ENCODE assay signal across 8 cellular contexts in the genomic region with DNA sequence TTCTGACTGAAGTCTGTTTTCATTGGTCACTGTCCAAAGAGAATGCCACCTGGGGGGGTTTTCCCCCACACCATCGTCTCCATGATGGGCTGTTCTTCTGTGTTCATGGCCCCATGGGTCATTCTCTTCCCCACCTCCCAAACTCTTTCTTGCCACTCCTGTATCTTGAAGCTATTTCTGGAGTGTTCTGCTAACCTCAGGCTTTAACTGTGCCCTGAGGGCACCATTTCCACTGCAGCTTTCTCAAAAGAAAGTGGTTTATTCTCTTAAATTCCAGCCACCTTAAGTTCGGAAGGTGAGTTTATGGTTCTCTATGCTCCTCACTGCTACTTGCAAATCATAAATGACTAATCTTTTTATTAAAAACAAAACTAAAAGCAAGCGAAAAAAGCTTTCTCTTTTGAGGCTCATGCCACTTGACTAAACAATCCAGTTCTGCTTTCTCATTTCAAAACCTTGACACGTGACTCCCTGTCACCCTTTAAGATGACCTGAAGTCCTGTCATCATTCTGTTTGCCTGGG. TPM values are rescaled to one million over a fixed set of nuclear protein-coding genes. Genes with fewer than 3 reads are reported as not detected.
DNase-seq lines count a peak whose midpoint lies in the region; ATAC-seq and TF ChIP-seq lines count a peak whose summit lies in the region.

No MANE protein-coding gene starts in this region.

- peaks cover 27% of the 10 kb centered on the region for H3K4me1 Mint-ChIP-seq in activated naive CD4-positive, alpha-beta T cell treated with anti-CD3 and anti-CD28 coated beads, Interleukin-2, amount 50 U/mL, for 24 hours
- no peaks in the 10 kb centered on the region for H3K4me1 Mint-ChIP-seq in glutamatergic neuron (ENCODE audit: low read depth, unreplicated experiment)

- no peaks in the 10 kb centered on the region for H3K27me3 Mint-ChIP-seq in activated naive CD4-positive, alpha-beta T cell treated with anti-CD3 and anti-CD28 coated beads, Interleukin-2, amount 50 U/mL, for 24 hours
- no peaks in the 10 kb centered on the region for H3K27me3 Mint-ChIP-seq in glutamatergic neuron (ENCODE audit: unreplicated experiment)

- peak overlapping the region; percentile 67 for H3K4me3 Mint-ChIP-seq in activated naive CD4-positive, alpha-beta T cell treated with anti-CD3 and anti-CD28 coated beads, Interleukin-2, amount 50 U/mL, for 24 hours
- no peak overlapping the region for H3K4me3 Mint-ChIP-seq in glutamatergic neuron (ENCODE audit: unreplicated experiment)

- H3K27ac ChIP-seq in left ventricle myocardium inferior (replicated peaks) = no peak overlapping the region

- no peak for TF ChIP-seq CTCF in glutamatergic neuron (IDR thresholded peaks at IDR 0.05; ENCODE audit: partially characterized antibody, unreplicated experiment)
- no peak for TF ChIP-seq CTCF in left ventricle myocardium inferior (IDR thresholded peaks at IDR 0.05; ENCODE audit: borderline replicate concordance)

- intact Hi-C loops in sciatic nerve (cut with DNase I) = no loop called here
- intact Hi-C loops in left ventricle myocardium inferior (cut with micrococcal nuclease) = no loop called here

- H3K36me3 Mint-ChIP-seq in activated naive CD4-positive, alpha-beta T cell treated with anti-CD3 and anti-CD28 coated beads, Interleukin-2, amount 50 U/mL, for 24 hours = peaks cover 1% of the 10 kb centered on the region
- no peaks in the 10 kb centered on the region for H3K36me3 Mint-ChIP-seq in glutamatergic neuron (ENCODE audit: unreplicated experiment)

- no peak overlapping the region for H3K4me3 ChIP-seq in left ventricle myocardium inferior

- peak overlapping the region; percentile 95 for H3K27ac Mint-ChIP-seq in activated naive CD4-positive, alpha-beta T cell treated with anti-CD3 and anti-CD28 coated beads, Interleukin-2, amount 50 U/mL, for 24 hours
- H3K27ac Mint-ChIP-seq in glutamatergic neuron (ENCODE audit: unreplicated experiment) = no peak overlapping the region

- peaks cover 4% of the 10 kb centered on the region for H3K9me3 ChIP-seq in left ventricle myocardium inferior (replicated peaks)

- H3K4me1 ChIP-seq in left ventricle myocardium inferior = no peaks in the 10 kb centered on the region

- no peak for DNase-seq in activated naive CD4-positive, alpha-beta T cell treated with Interleukin-2 at 50 U/mL for 16 hours
- DNase-seq in RPMI7951 (ENCODE audit: low read depth) = peak; percentile 63
- no peak for DNase-seq in sciatic nerve (ENCODE audit: low spot score)
- no peak for DNase-seq in glutamatergic neuron
- DNase-seq in left ventricle myocardium inferior = no peak
- DNase-seq in NCI-H2196 treated with DMSO at 0.1 percent for 48 hours (lab: John Stamatoyannopoulos, UW; ENCODE audit: unreplicated experiment) = no peak

- no peaks in the 10 kb centered on the region for H3K36me3 ChIP-seq in left ventricle myocardium inferior

- no peaks in the 10 kb centered on the region for H3K9me3 Mint-ChIP-seq in activated naive CD4-positive, alpha-beta T cell treated with anti-CD3 and anti-CD28 coated beads, Interleukin-2, amount 50 U/mL, for 24 hours
- peaks cover 2% of the 10 kb centered on the region for H3K9me3 Mint-ChIP-seq in glutamatergic neuron (ENCODE audit: unreplicated experiment)

- H3K27me3 ChIP-seq in left ventricle myocardium inferior (ENCODE audit: low read depth) = peaks cover 14% of the 10 kb centered on the region

- ATAC-seq in HG02884 (IDR thresholded peaks at IDR 0.05; ENCODE audit: unreplicated experiment) (peak; percentile 94), sciatic nerve (peak; percentile 48)

RNA-seq across cellular contexts. Expression of a gene that starts 7.4 kb away (rescaled TPM):
- 6.4 TPM in 2 replicates for total RNA-seq in RPMI7951 (2014; rRNA removed; shearing (Covaris generic))
- 17.0 TPM for total RNA-seq in sciatic nerve
- total RNA-seq in glutamatergic neuron (ENCODE audit: unreplicated experiment) = not detected
- 2.6 TPM for total RNA-seq in left ventricle myocardium inferior
